In genomic region chr2:27370026-27370815, GRCh38 we compare ENCODE assay signal across 8 cellular contexts. TPM values are rescaled to one million over a fixed set of nuclear protein-coding genes. Genes with fewer than 3 reads are reported as not detected.
DNase-seq lines count a peak whose midpoint lies in the region; ATAC-seq and TF ChIP-seq lines count a peak whose summit lies in the region.

Gene EIF2B4, minus strand, starts transcription at chr2:27370338. Its CDS starts 24 bp downstream, at chr2:27370314.
Gene SNX17, plus strand, starts transcription at chr2:27370616. Its CDS starts 128 bp downstream, at chr2:27370744.

- peak; percentile 99 for DNase-seq in Calu3
- DNase-seq in HUDEP-2 (lab: John Stamatoyannopoulos, UW; ENCODE audit: unreplicated experiment in 76 of 76), result peak in 75 of 76 experiments; percentile 47 to 99 (median 97)
- peak; percentile 98 for DNase-seq in NOMO-1 treated with dmso at 0.1 percent for 144 hours (lab: John Stamatoyannopoulos, UW; ENCODE audit: unreplicated experiment)
- DNase-seq in activated CD8-positive, alpha-beta memory T cell treated with anti-CD3 and anti-CD28 coated beads for 48 hours (ENCODE audit: low read depth in 2 of 3, low spot score in 2 of 3), result peak; percentile 91 to 99 (median 96)
- DNase-seq in effector memory CD8-positive, alpha-beta T cell, result peak; percentile 99
- peak; percentile 97 to 98 for DNase-seq in memory B cell (ENCODE audit: low spot score in 2 of 2)
- DNase-seq in stimulated activated CD8-positive, alpha-beta memory T cell treated with anti-CD3 and anti-CD28 coated beads, Interleukin-12 subunit alpha, Interleukin-12 subunit beta, amount 100 ng/mL, for 24 hours (ENCODE audit: extremely low read depth), result peak; percentile 96

- CTCF ChIA-PET in Calu3 (lab: Charles Lee), result interaction anchor here (0.6 to 1.1 kb wide), 2 partner anchors 10 to 824 kb away, joined by 4 read pairs; no protein-coding TSS in a partner anchor

- H3K4me3 Mint-ChIP-seq in Calu3 (ENCODE audit: low read depth, unreplicated experiment), result peak within 1 kb of the TSS; percentile 83
- peak within 1 kb of the TSS; percentile 85 to 96 for H3K4me3 Mint-ChIP-seq in effector memory CD8-positive, alpha-beta T cell
- peak within 1 kb of the TSS; percentile 88 for H3K4me3 Mint-ChIP-seq in memory B cell

- H3K27ac Mint-ChIP-seq in Calu3 (ENCODE audit: unreplicated experiment), result peak within 1 kb of the TSS; percentile 87
- peak within 1 kb of the TSS; percentile 93 to 95 for H3K27ac Mint-ChIP-seq in effector memory CD8-positive, alpha-beta T cell
- H3K27ac Mint-ChIP-seq in memory B cell, result peak within 1 kb of the TSS; percentile 85

- H3K36me3 Mint-ChIP-seq in Calu3 (ENCODE audit: insufficient read depth, unreplicated experiment), result peaks cover 63% of the 10 kb centered on the region
- peaks cover 57% of the 10 kb centered on the region for H3K36me3 Mint-ChIP-seq in effector memory CD8-positive, alpha-beta T cell (ENCODE audit: insufficient read depth)
- peaks cover 30% of the 10 kb centered on the region for H3K36me3 Mint-ChIP-seq in memory B cell

- peak; percentile 89 for ATAC-seq in GM21381 (IDR thresholded peaks at IDR 0.05; ENCODE audit: unreplicated experiment)
- peak; percentile 89 for ATAC-seq in effector memory CD8-positive, alpha-beta T cell (replicated peaks)
- ATAC-seq in memory B cell (ENCODE audit: low read depth), result peak; percentile 85

- TF ChIP-seq CTCF in Calu3 (IDR thresholded peaks at IDR 0.05; ENCODE audit: unreplicated experiment), result peak; percentile 55

- H3K9me3 Mint-ChIP-seq in Calu3 (ENCODE audit: low read depth, unreplicated experiment) (no peaks in the 10 kb centered on the region), memory B cell (no peaks in the 10 kb centered on the region)
- H3K9me3 Mint-ChIP-seq in effector memory CD8-positive, alpha-beta T cell, result no peaks in the 10 kb centered on the region

- H3K4me1 Mint-ChIP-seq in Calu3 (ENCODE audit: low read depth, unreplicated experiment) (peaks cover 17% of the 10 kb centered on the region), memory B cell (peaks cover 28% of the 10 kb centered on the region)
- peaks cover 30 to 35% of the 10 kb centered on the region in 2 donors for H3K4me1 Mint-ChIP-seq in effector memory CD8-positive, alpha-beta T cell (ENCODE audit: low read depth in 2 of 2)

- BruUV-seq in Calu3 (replicated peaks; lab: Mats Ljungman, UMichigan), result no TSS peak

- no peaks in the 10 kb centered on the region for H3K27me3 Mint-ChIP-seq in Calu3 (ENCODE audit: unreplicated experiment)
- no peaks in the 10 kb centered on the region for H3K27me3 Mint-ChIP-seq in effector memory CD8-positive, alpha-beta T cell
- no peaks in the 10 kb centered on the region for H3K27me3 Mint-ChIP-seq in memory B cell

- intact Hi-C loops in Calu3 (cut with micrococcal nuclease; ENCODE audit: unreplicated experiment), result loop anchor here (1.0 kb wide), 1 partner anchor 49 kb away; no protein-coding TSS in a partner anchor

RNA-seq across cellular contexts. Expression of gene EIF2B4, which starts in this region (rescaled TPM):
- 42.0 and 43.7 TPM in 2 replicates for total RNA-seq in Calu3 (2022)

RNA-seq across cellular contexts. Expression of gene SNX17, which starts in this region (rescaled TPM):
- total RNA-seq in Calu3 (2022), result 85.3 and 96.9 TPM in 2 replicates

Comparison
In these comparisons a context has a peak if more than half of its experiments do, and no peak if none do; other contexts are left out.
1. Peak in every context shown above with its lines: DNase-seq and ATAC-seq.